In the genomic region with DNA sequence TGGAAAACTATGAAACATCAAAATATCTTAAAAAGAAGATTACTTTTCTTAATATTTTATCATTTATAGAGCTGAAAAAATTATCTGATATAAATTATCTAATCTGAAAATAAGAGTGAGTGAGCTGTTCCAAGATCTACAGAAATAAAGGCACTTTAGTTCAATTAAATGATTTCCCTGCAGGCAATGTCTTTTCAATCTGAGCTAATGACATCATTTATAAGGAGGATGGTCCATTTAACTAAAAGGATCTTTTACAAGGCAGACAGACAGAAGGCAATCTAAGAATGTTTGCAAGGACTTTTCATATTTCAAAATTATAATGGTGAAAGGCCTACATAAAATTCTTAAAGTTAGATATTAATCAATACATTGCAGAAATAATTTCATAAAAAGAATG, we compare ENCODE assay signal across 35 cellular contexts.
"Had no signal": no experiment of that assay in that cellular context is flagged by ENCODE, and none has a peak within 500 bp of the region (broad histone marks: within the 10 kb centered on the region; RNA-seq: fewer than 3 reads in every experiment).

No MANE protein-coding gene starts in this region.

- H3K27me3 ChIP-seq: adrenal gland, body of pancreas, breast epithelium had no signal

- H3K27ac ChIP-seq: adrenal gland, body of pancreas, breast epithelium, PC-9 had no signal

- H3K4me3 ChIP-seq: adrenal gland, body of pancreas, breast epithelium, PC-9 had no signal

- H3K4me1 Mint-ChIP-seq: activated CD4-positive, alpha-beta T cell treated with anti-CD3 and anti-CD28 coated beads for 36 hours; activated CD4-positive, alpha-beta T cell treated with anti-CD3 and anti-CD28 coated beads, Interleukin-2, amount 10 ng/mL, durations not matched to agents 7 days and 5 days had no signal

- ATAC-seq: activated CD4-positive, alpha-beta T cell treated with anti-CD3 and anti-CD28 coated beads for 36 hours; activated CD4-positive, CD25-positive, alpha-beta regulatory T cell treated with anti-CD3 and anti-CD28 coated beads, Interleukin-2, amount 50 U/mL, for 24 hours; activated CD8-positive, alpha-beta T cell treated with anti-CD3 and anti-CD28 coated beads, Interleukin-2, amount 10 ng/mL, durations not matched to agents 7 days and 5 days; activated naive CD4-positive, alpha-beta T cell treated with anti-CD3 and anti-CD28 coated beads, Interleukin-2, amount 50 U/mL, for 72 hours; activated T-cell treated with anti-CD3 and anti-CD28 coated beads, Interleukin-2, amount 50 U/mL, for 4 hours; body of pancreas; WTC11 had no signal

- DNase-seq: activated CD4-positive, alpha-beta T cell treated with anti-CD3 and anti-CD28 coated beads for 36 hours; activated CD4-positive, alpha-beta T cell treated with anti-CD3 and anti-CD28 coated beads, Interleukin-2, amount 10 ng/mL, durations not matched to agents 7 days and 5 days; activated CD4-positive, alpha-beta T cell treated with anti-CD3 and anti-CD28 coated beads, Interleukin-2, amount 50 U/mL, for 48 hours; activated CD8-positive, alpha-beta memory T cell treated with anti-CD3 and anti-CD28 coated beads, Interleukin-2, amount 50 U/mL, for 4 hours; activated CD8-positive, alpha-beta T cell treated with anti-CD3 and anti-CD28 coated beads, Interleukin-2, amount 10 ng/mL, durations not matched to agents 7 days and 5 days; activated gamma-delta T cell treated with Interleukin-2 at 50 U/mL for 16 hours; activated naive CD4-positive, alpha-beta T cell treated with anti-CD3 and anti-CD28 coated beads for 36 hours; activated T-cell treated with anti-CD3 and anti-CD28 coated beads for 4 hours; activated T-cell treated with anti-CD3 and anti-CD28 coated beads, Interleukin-2, amount 50 U/mL, for 4 hours; adrenal gland; body of pancreas; Kasumi-1; MM.1S; MV-4-11; NCI-H1092; NCI-H1436 treated with DMSO at 0.1 percent for 48 hours; NCI-H1694 treated with DMSO at 0.1 percent for 48 hours; NCI-H2029; NCI-H2171 treated with DMSO at 0.1 percent for 48 hours; NCI-H2227 treated with DMSO at 0.1 percent for 48 hours; NCI-H446; NCI-H510A treated with DMSO at 0.1 percent for 48 hours; NCI-H526 treated with DMSO at 0.1 percent for 48 hours; NCI-H82; NK-92 treated with Interleukin-12 subunit alpha and Interleukin-12 subunit beta, amount 100 ng/mL, for 24 hours; PC-9; Right ventricle myocardium superior had no signal

- H3K36me3 Mint-ChIP-seq: activated naive CD4-positive, alpha-beta T cell treated with anti-CD3 and anti-CD28 coated beads, Interleukin-2, amount 50 U/mL, for 72 hours; WTC11 had no signal

- H3K36me3 ChIP-seq: adrenal gland, breast epithelium had no signal

- H3K27ac Mint-ChIP-seq: activated CD4-positive, alpha-beta T cell treated with anti-CD3 and anti-CD28 coated beads for 36 hours; activated CD4-positive, alpha-beta T cell treated with anti-CD3 and anti-CD28 coated beads, Interleukin-2, amount 10 ng/mL, durations not matched to agents 7 days and 5 days; activated CD8-positive, alpha-beta T cell treated with anti-CD3 and anti-CD28 coated beads, Interleukin-2, amount 10 ng/mL, durations not matched to agents 7 days and 5 days; activated naive CD4-positive, alpha-beta T cell treated with anti-CD3 and anti-CD28 coated beads for 36 hours; activated naive CD4-positive, alpha-beta T cell treated with anti-CD3 and anti-CD28 coated beads, Interleukin-2, amount 50 U/mL, for 72 hours; activated T-helper 1 cell treated with anti-CD3 and anti-CD28 coated beads, Interleukin-12 subunit alpha, Interleukin-12 subunit beta, Interleukin-2, Interleukin-4 antibody, amounts not matched to agents 30 ng/mL and 10 ng/mL and 1 ng/mL, durations not matched to agents 14 hours and 24 hours and 36 hours; T-helper 1 cell treated with Interleukin-12 subunit alpha and Interleukin-12 subunit beta and Interleukin-4 antibody, amounts not matched to agents 30 μg/mL and 1 μg/mL, for 36 hours; T-helper 2 cell treated with Interferon-gamma antibody and Interleukin-4, amounts not matched to agents 5 μg/mL and 100 μg/mL, for 36 hours; WTC11 had no signal

- H3K4me1 ChIP-seq: adrenal gland, body of pancreas, breast epithelium had no signal

- H3K4me3 Mint-ChIP-seq: activated CD4-positive, alpha-beta T cell treated with anti-CD3 and anti-CD28 coated beads for 36 hours; activated CD4-positive, alpha-beta T cell treated with anti-CD3 and anti-CD28 coated beads, Interleukin-2, amount 10 ng/mL, durations not matched to agents 7 days and 5 days; activated CD8-positive, alpha-beta T cell treated with anti-CD3 and anti-CD28 coated beads, Interleukin-2, amount 10 ng/mL, durations not matched to agents 7 days and 5 days; activated naive CD4-positive, alpha-beta T cell treated with anti-CD3 and anti-CD28 coated beads for 36 hours; activated T-cell treated with anti-CD3 and anti-CD28 coated beads, Interleukin-2, amount 50 U/mL, for 4 hours; activated T-helper 1 cell treated with anti-CD3 and anti-CD28 coated beads, Interleukin-12 subunit alpha, Interleukin-12 subunit beta, Interleukin-2, Interleukin-4 antibody, amounts not matched to agents 30 ng/mL and 10 ng/mL and 1 ng/mL, durations not matched to agents 14 hours and 24 hours and 36 hours; T-helper 1 cell treated with Interleukin-12 subunit alpha and Interleukin-12 subunit beta and Interleukin-4 antibody, amounts not matched to agents 30 μg/mL and 1 μg/mL, for 36 hours; T-helper 2 cell treated with Interferon-gamma antibody and Interleukin-4, amounts not matched to agents 5 μg/mL and 100 μg/mL, for 36 hours; WTC11 had no signal

- FAIRE-seq: astrocyte had no signal

- H3K9me3 Mint-ChIP-seq: activated CD4-positive, alpha-beta T cell treated with anti-CD3 and anti-CD28 coated beads, Interleukin-2, amount 10 ng/mL, durations not matched to agents 7 days and 5 days; activated naive CD4-positive, alpha-beta T cell treated with anti-CD3 and anti-CD28 coated beads for 36 hours; activated naive CD4-positive, alpha-beta T cell treated with anti-CD3 and anti-CD28 coated beads, Interleukin-2, amount 50 U/mL, for 72 hours; activated T-cell treated with anti-CD3 and anti-CD28 coated beads, Interleukin-2, amount 50 U/mL, for 4 hours; activated T-helper 1 cell treated with anti-CD3 and anti-CD28 coated beads, Interleukin-12 subunit alpha, Interleukin-12 subunit beta, Interleukin-2, Interleukin-4 antibody, amounts not matched to agents 30 ng/mL and 10 ng/mL and 1 ng/mL, durations not matched to agents 14 hours and 24 hours and 36 hours; T-helper 1 cell treated with Interleukin-12 subunit alpha and Interleukin-12 subunit beta and Interleukin-4 antibody, amounts not matched to agents 30 μg/mL and 1 μg/mL, for 36 hours; T-helper 2 cell treated with Interferon-gamma antibody and Interleukin-4, amounts not matched to agents 5 μg/mL and 100 μg/mL, for 36 hours; WTC11 had no signal

- H3K9me3 ChIP-seq: adrenal gland, body of pancreas, breast epithelium had no signal
